In genomic region chr2:46634905-46635304, GRCh38 we compare ENCODE assay signal across 1 cellular context.
TF ChIP-seq lines count a peak whose summit lies in the region.

No MANE protein-coding gene starts in this region.

TF ChIP-seq in SK-N-SH treated with all-trans-retinoic acid at 6 μM for 48 hours, 23 proteins besides CTCF, POLR2A, EP300 and RAD21 (continued from another document):
- no peak for TF ChIP-seq CSRNP3 (CRISPR knock-in tag; IDR thresholded peaks at IDR 0.05)
